8 cellular contexts compared by ENCODE assay signal in the genomic region with DNA sequence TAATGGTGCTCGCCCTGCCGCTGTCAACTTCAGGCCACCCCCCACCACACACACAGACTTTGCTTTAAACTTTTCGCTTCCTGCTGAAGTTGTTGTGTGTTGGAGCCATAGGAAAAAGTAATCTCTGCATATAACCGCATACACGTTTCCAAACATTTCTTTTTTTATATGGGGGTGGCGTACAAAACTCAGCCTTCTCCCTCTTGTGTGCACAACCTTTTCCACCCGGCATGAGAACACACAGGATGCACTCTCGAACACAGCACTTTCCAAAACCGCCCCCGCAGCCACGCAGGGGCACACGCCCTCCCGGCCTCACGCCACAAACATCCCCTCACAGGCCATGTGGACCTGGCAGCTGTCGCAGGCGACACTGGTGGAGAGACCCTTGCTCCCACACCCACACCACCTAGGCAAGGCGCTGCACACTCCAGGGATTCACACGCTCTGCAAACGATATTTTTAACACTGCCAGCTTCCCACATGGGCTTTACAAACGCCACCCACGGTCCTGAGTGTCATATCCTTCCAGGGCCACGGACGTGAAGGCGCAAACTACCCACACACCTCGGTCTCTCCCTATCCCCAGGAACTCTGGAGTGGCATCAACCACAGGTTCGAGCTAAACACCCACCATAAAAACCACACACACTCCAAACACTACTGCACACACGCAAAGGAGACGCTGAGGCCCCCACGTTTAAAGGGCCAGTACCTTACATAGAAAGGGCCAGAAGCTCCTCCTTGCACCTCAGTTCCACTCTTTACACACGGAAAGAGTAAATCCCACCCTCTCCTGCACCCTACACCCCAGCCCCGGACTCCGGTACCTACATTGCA. TPM values are rescaled to one million over a fixed set of nuclear protein-coding genes. Genes with fewer than 3 reads are reported as not detected.
A peak's percentile ranks its signal among the peaks of the same experiment; 100 is the strongest.
DNase-seq lines count a peak whose midpoint lies in the region; ATAC-seq and TF ChIP-seq lines count a peak whose summit lies in the region.

No MANE protein-coding gene starts in this region.

- intact Hi-C loops in ascending aorta (cut with DNase I): loop anchor here (2.0 kb wide), 1 partner anchor 75 kb away; a partner anchor contains a TSS

- peaks cover 40% of the 10 kb centered on the region for H3K79me2 ChIP-seq in SK-N-SH (ENCODE audit: insufficient read depth)

- H3F3A ChIP-seq in SK-N-SH (replicated peaks; ENCODE audit: insufficient read depth): peaks cover 37% of the 10 kb centered on the region

- no peak for DNase-seq in SK-N-SH
- peak; percentile 70 for DNase-seq in RPMI7951 (ENCODE audit: low read depth)
- DNase-seq in ascending aorta (ENCODE audit: low spot score in 2 of 2): no peak
- DNase-seq in iris pigment epithelial cell (ENCODE audit: low read depth): peak; percentile 60
- peak; percentile 58 for DNase-seq in stimulated activated CD4-positive, alpha-beta T cell treated with anti-CD3 and anti-CD28 coated beads, Interleukin-2, amount 100 ng/mL, for 4 hours (ENCODE audit: low read depth)
- no peak for DNase-seq in COLO829 (ENCODE audit: low spot score)

- H3K36me3 ChIP-seq in SK-N-SH (replicated peaks in 1 of 2; ENCODE audit: control insufficient read depth in 1 of 2, insufficient read depth in 2 of 2, low read length in 1 of 2): peaks cover 3 to 5% of the 10 kb centered on the region in 2 experiments
- H3K36me3 ChIP-seq in ascending aorta: peaks cover 8 to 13% of the 10 kb centered on the region in 2 donors

- no peak for TF ChIP-seq EP300 in SK-N-SH (IDR thresholded peaks at IDR 0.05; ENCODE audit: borderline replicate concordance in 1 of 2, low read depth in 1 of 2, low read length in 1 of 2)

- CTCF ChIA-PET in SK-N-SH (lab: Yijun Ruan, JAX): interaction anchor here (0.9 to 14.8 kb wide), 12 partner anchors 10 to 153 kb away, joined by 3 to 363 read pairs (median 6); a partner anchor contains a TSS

- no peak overlapping the region for H2AFZ ChIP-seq in SK-N-SH (ENCODE audit: low read depth)

- H3K27ac ChIP-seq in SK-N-SH (ENCODE audit: low read depth in 2 of 2, low read length in 1 of 2) (peak overlapping the region; percentile 35 to 99; a peak in 1 of 4 replicates), ascending aorta (peak overlapping the region; percentile 80 to 96)

- H3K9me2 ChIP-seq in SK-N-SH: no peaks in the 10 kb centered on the region

- POLR2A ChIA-PET in SK-N-SH (lab: Yijun Ruan, JAX): interaction anchor here (0.8 to 2.6 kb wide), 3 partner anchors 25 to 76 kb away, joined by 3 to 16 read pairs (median 5); a partner anchor contains a TSS

- peaks cover 5% of the 10 kb centered on the region; the same call in 1 of the 2 replicates for H4K20me1 ChIP-seq in SK-N-SH (ENCODE audit: insufficient read depth)

- ATAC-seq in SK-N-SH treated with all-trans-retinoic acid at 6 μM for 48 hours (no peak), GM18873 (IDR thresholded peaks at IDR 0.05; ENCODE audit: low FRiP score, unreplicated experiment) (no peak)

- peak overlapping the region; percentile 80 for H3K4me2 ChIP-seq in SK-N-SH

- H3K9ac ChIP-seq in SK-N-SH: peak overlapping the region; percentile 61; the same call in 1 of the 2 replicates

- no peak for TF ChIP-seq RAD21 in SK-N-SH (IDR thresholded peaks at IDR 0.05; ENCODE audit: low read length)

- peaks cover 44% of the 10 kb centered on the region in 2 experiments for H3K4me1 ChIP-seq in SK-N-SH (ENCODE audit: control insufficient read depth in 1 of 2, insufficient read depth in 2 of 2, low read depth in 1 of 2, low read length in 1 of 2)
- H3K4me1 ChIP-seq in ascending aorta: peaks cover 27 to 48% of the 10 kb centered on the region in 2 donors

- H3K4me3 ChIP-seq in SK-N-SH (ENCODE audit: low read depth in 2 of 2, low read length in 1 of 2) (peak overlapping the region; percentile 54 to 75), ascending aorta (peak overlapping the region; percentile 85 to 90)

- TF ChIP-seq CTCF in SK-N-SH (IDR thresholded peaks at IDR 0.05) (no peak), ascending aorta (IDR thresholded peaks at IDR 0.05) (no peak)

- no peaks in the 10 kb centered on the region for H3K9me3 ChIP-seq in SK-N-SH
- H3K9me3 ChIP-seq in ascending aorta: no peaks in the 10 kb centered on the region

- 57% methylated on average over 32 of the region's 32 CpGs for WGBS in SK-N-SH (ENCODE audit: low lambda C conversion rate)

- H3K27me3 ChIP-seq in SK-N-SH (ENCODE audit: insufficient read depth) (no peaks in the 10 kb centered on the region), ascending aorta (no peaks in the 10 kb centered on the region)

TF ChIP-seq in SK-N-SH, 30 proteins besides CTCF, POLR2A, EP300 and RAD21:
- TF ChIP-seq, protein P1, sequence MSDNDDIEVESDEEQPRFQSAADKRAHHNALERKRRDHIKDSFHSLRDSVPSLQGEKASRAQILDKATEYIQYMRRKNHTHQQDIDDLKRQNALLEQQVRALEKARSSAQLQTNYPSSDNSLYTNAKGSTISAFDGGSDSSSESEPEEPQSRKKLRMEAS (IDR thresholded peaks at IDR 0.05; ENCODE audit: low read depth): 0 out of 2 replicates have a peak, but pooled peaks have one; percentile 4
- no peak for TF ChIP-seq RCOR1 (IDR thresholded peaks at IDR 0.05; ENCODE audit: low read length)
- TF ChIP-seq MXI1 (IDR thresholded peaks at IDR 0.05; ENCODE audit: low read depth, low read length): peak; percentile 45
- TF ChIP-seq, protein P2, sequence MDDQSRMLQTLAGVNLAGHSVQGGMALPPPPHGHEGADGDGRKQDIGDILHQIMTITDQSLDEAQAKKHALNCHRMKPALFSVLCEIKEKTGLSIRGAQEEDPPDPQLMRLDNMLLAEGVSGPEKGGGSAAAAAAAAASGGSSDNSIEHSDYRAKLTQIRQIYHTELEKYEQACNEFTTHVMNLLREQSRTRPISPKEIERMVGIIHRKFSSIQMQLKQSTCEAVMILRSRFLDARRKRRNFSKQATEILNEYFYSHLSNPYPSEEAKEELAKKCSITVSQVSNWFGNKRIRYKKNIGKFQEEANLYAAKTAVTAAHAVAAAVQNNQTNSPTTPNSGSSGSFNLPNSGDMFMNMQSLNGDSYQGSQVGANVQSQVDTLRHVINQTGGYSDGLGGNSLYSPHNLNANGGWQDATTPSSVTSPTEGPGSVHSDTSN (IDR thresholded peaks at IDR 0.05): no peak

TF ChIP-seq in SK-N-SH treated with all-trans-retinoic acid at 6 μM for 48 hours, 23 proteins besides CTCF, POLR2A, EP300 and RAD21 (continues in another document):
- TF ChIP-seq, protein P3, sequence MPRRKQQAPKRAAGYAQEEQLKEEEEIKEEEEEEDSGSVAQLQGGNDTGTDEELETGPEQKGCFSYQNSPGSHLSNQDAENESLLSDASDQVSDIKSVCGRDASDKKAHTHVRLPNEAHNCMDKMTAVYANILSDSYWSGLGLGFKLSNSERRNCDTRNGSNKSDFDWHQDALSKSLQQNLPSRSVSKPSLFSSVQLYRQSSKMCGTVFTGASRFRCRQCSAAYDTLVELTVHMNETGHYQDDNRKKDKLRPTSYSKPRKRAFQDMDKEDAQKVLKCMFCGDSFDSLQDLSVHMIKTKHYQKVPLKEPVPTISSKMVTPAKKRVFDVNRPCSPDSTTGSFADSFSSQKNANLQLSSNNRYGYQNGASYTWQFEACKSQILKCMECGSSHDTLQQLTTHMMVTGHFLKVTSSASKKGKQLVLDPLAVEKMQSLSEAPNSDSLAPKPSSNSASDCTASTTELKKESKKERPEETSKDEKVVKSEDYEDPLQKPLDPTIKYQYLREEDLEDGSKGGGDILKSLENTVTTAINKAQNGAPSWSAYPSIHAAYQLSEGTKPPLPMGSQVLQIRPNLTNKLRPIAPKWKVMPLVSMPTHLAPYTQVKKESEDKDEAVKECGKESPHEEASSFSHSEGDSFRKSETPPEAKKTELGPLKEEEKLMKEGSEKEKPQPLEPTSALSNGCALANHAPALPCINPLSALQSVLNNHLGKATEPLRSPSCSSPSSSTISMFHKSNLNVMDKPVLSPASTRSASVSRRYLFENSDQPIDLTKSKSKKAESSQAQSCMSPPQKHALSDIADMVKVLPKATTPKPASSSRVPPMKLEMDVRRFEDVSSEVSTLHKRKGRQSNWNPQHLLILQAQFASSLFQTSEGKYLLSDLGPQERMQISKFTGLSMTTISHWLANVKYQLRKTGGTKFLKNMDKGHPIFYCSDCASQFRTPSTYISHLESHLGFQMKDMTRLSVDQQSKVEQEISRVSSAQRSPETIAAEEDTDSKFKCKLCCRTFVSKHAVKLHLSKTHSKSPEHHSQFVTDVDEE (CRISPR knock-in tag; IDR thresholded peaks at IDR 0.05): no peak
- TF ChIP-seq PPARA (CRISPR knock-in tag; IDR thresholded peaks at IDR 0.05; ENCODE audit: borderline replicate concordance): no peak

RNA-seq across cellular contexts. Expression of a gene that starts 12.3 kb away (rescaled TPM):
- 0.25 and 0.31 TPM in 2 replicates for polyA plus RNA-seq in SK-N-SH (2012; rRNA removed)
- 0.03 and 0.16 TPM in 2 replicates for polyA plus RNA-seq in SK-N-SH (2012; cell fraction: cytosol; rRNA removed)
- 2.4 and 2.5 TPM in 2 replicates for polyA plus RNA-seq in SK-N-SH (2012; cell fraction: nucleus; rRNA removed)
- 0.96 and 1.1 TPM in 2 replicates for total RNA-seq in RPMI7951 (2014; rRNA removed; shearing (Covaris generic))
- total RNA-seq in ascending aorta: 1.6 TPM

RNA-seq across cellular contexts. Expression of a gene that starts 12.7 kb away (rescaled TPM):
- polyA plus RNA-seq in SK-N-SH (2012; rRNA removed): 35.0 and 36.6 TPM in 2 replicates
- polyA plus RNA-seq in SK-N-SH (2012; cell fraction: cytosol; rRNA removed): 20.6 and 30.6 TPM in 2 replicates
- polyA plus RNA-seq in SK-N-SH (2012; cell fraction: nucleus; rRNA removed): 67.2 and 75.5 TPM in 2 replicates
- 11.1 and 13.8 TPM in 2 replicates for total RNA-seq in RPMI7951 (2014; rRNA removed; shearing (Covaris generic))
- 29.8 TPM for total RNA-seq in ascending aorta

RNA-seq across cellular contexts. Expression of a gene that starts 38.6 kb away (rescaled TPM):
- 32.2 and 45.4 TPM in 2 replicates for polyA plus RNA-seq in SK-N-SH (2012; rRNA removed)
- polyA plus RNA-seq in SK-N-SH (2012; cell fraction: cytosol; rRNA removed): 3.9 and 5.2 TPM in 2 replicates
- 305 and 362 TPM in 2 replicates for polyA plus RNA-seq in SK-N-SH (2012; cell fraction: nucleus; rRNA removed)
- total RNA-seq in RPMI7951 (2014; rRNA removed; shearing (Covaris generic)): 1.8 and 5.3 TPM in 2 replicates
- 30.7 TPM for total RNA-seq in ascending aorta

RNA-seq across cellular contexts. Expression of a gene that starts 38.8 kb away (rescaled TPM):
- 14.6 and 21.8 TPM in 2 replicates for polyA plus RNA-seq in SK-N-SH (2012; rRNA removed)
- 7.9 and 10.3 TPM in 2 replicates for polyA plus RNA-seq in SK-N-SH (2012; cell fraction: cytosol; rRNA removed)
- polyA plus RNA-seq in SK-N-SH (2012; cell fraction: nucleus; rRNA removed): 41.0 and 89.7 TPM in 2 replicates
- 6.6 and 8.6 TPM in 2 replicates for total RNA-seq in RPMI7951 (2014; rRNA removed; shearing (Covaris generic))
- total RNA-seq in ascending aorta: 5.9 TPM

RNA-seq across cellular contexts. Expression of a gene that starts 48.8 kb away (rescaled TPM):
- 6.9 and 8.6 TPM in 2 replicates for polyA plus RNA-seq in SK-N-SH (2012; rRNA removed)
- 2.3 and 4.0 TPM in 2 replicates for polyA plus RNA-seq in SK-N-SH (2012; cell fraction: cytosol; rRNA removed)
- polyA plus RNA-seq in SK-N-SH (2012; cell fraction: nucleus; rRNA removed): 27.7 and 28.7 TPM in 2 replicates
- 11.3 and 12.6 TPM in 2 replicates for total RNA-seq in RPMI7951 (2014; rRNA removed; shearing (Covaris generic))
- total RNA-seq in ascending aorta: not detected

Comparison
In these comparisons a context has a peak if more than half of its experiments do, and no peak if none do; other contexts are left out.
1. DNase-seq: peak in RPMI7951 (single experiment), iris pigment epithelial cell (single experiment) and stimulated activated CD4-positive, alpha-beta T cell treated with anti-CD3 and anti-CD28 coated beads, Interleukin-2, amount 100 ng/mL, for 4 hours (single experiment); none in SK-N-SH (single experiment), ascending aorta (0 of 2) and COLO829 (single experiment).